23 cellular contexts compared by ENCODE assay signal in genomic region chr11:33616552-33616951, GRCh38.
DNase-seq lines count a peak whose midpoint lies in the region; ATAC-seq, FAIRE-seq and TF ChIP-seq lines count a peak whose summit lies in the region.
"Had no signal": no experiment of that assay in that cellular context is flagged by ENCODE, and none has a peak within 500 bp of the region (broad histone marks: within the 10 kb centered on the region; RNA-seq: fewer than 3 reads in every experiment).

No MANE protein-coding gene starts in this region.

- peaks cover 23% of the 10 kb centered on the region for H3K4me1 Mint-ChIP-seq in astrocyte (ENCODE audit: low read depth, unreplicated experiment)
- H3K4me1 Mint-ChIP-seq: B cell had no signal

- H3K4me2 ChIP-seq in GM23248 (ENCODE audit: unreplicated experiment) (peak overlapping the region; percentile 2), astrocyte (ENCODE audit: low read length) (no peak overlapping the region)

- no peak overlapping the region for H3K4me3 Mint-ChIP-seq in astrocyte (ENCODE audit: unreplicated experiment)
- H3K4me3 Mint-ChIP-seq: B cell; CD8-positive, alpha-beta T cell had no signal

- H3K9me2 ChIP-seq in GM23248 (ENCODE audit: insufficient read depth): no peaks in the 10 kb centered on the region

- H3K9me3 ChIP-seq in GM23248 (ENCODE audit: low read depth): no peaks in the 10 kb centered on the region
- no peaks in the 10 kb centered on the region for H3K9me3 ChIP-seq in astrocyte (ENCODE audit: insufficient read depth, low read depth, low read length)
- H3K9me3 ChIP-seq: Caco-2 had no signal

- no peak overlapping the region for H3K9ac ChIP-seq in GM23248
- H3K9ac ChIP-seq in astrocyte (ENCODE audit: low read length): no peak overlapping the region

- H4K20me1 ChIP-seq in GM23248 (ENCODE audit: insufficient read depth): no peaks in the 10 kb centered on the region
- no peaks in the 10 kb centered on the region for H4K20me1 ChIP-seq in astrocyte (ENCODE audit: insufficient read depth, low read length)

- H3K4me3 ChIP-seq in GM23248: no peak overlapping the region
- H3K4me3 ChIP-seq in astrocyte (ENCODE audit: insufficient read depth, low read depth, low read length): no peak overlapping the region
- H3K4me3 ChIP-seq in epithelial cell of esophagus (ENCODE audit: low read length): no peak overlapping the region

- no peak for FAIRE-seq in astrocyte (lab: Jason Lieb, UNC)
- FAIRE-seq: GM12892 had no signal

- H3K4me1 ChIP-seq in GM23248 (ENCODE audit: insufficient read depth) (peaks cover 40% of the 10 kb centered on the region), astrocyte (ENCODE audit: insufficient read depth, low read length) (peaks cover 24% of the 10 kb centered on the region)
- H3K4me1 ChIP-seq: Caco-2 had no signal

- WGBS in GM23248 (ENCODE audit: low coverage in 1 of 2, low lambda C conversion rate in 2 of 2, missing lambda C conversion rate in 2 of 2), 2 experiments: 95 to 97% methylated on average over 5 of the region's 5 CpGs

- TF ChIP-seq CTCF in astrocyte (IDR thresholded peaks at IDR 0.05; ENCODE audit: insufficient read depth, low read depth, low read length): no peak
- TF ChIP-seq CTCF in epithelial cell of esophagus (IDR thresholded peaks at IDR 0.05; ENCODE audit: insufficient read depth, low read depth, low read length, missing control alignments): no peak
- no peak for TF ChIP-seq CTCF in GM13977 (IDR thresholded peaks at IDR 0.05; ENCODE audit: extremely low read depth, insufficient read depth, missing control alignments)

- H3K9me3 Mint-ChIP-seq in astrocyte (ENCODE audit: unreplicated experiment): peaks cover 2% of the 10 kb centered on the region
- H3K9me3 Mint-ChIP-seq: CD8-positive, alpha-beta T cell had no signal

- H3K27ac ChIP-seq in GM23248 (peak overlapping the region; percentile 39), astrocyte (ENCODE audit: low read depth, low read length) (peak overlapping the region; percentile 11)
- H3K27ac ChIP-seq: C4-2B, RWPE1 had no signal

- H3K36me3 Mint-ChIP-seq in astrocyte (ENCODE audit: low read depth, unreplicated experiment): no peaks in the 10 kb centered on the region
- H3K36me3 Mint-ChIP-seq: CD8-positive, alpha-beta T cell had no signal

- H3K27ac Mint-ChIP-seq in astrocyte (ENCODE audit: unreplicated experiment): no peak overlapping the region
- H3K27ac Mint-ChIP-seq: B cell; CD8-positive, alpha-beta T cell had no signal

- H2AFZ ChIP-seq in GM23248 (no peak overlapping the region), astrocyte (ENCODE audit: low read depth, low read length) (no peak overlapping the region)

- in situ Hi-C loops in GM23248 (cut with MboI) (no loop called here), GM13977 (cut with MboI; ENCODE audit: low pct_unique_long_range_greater_than_20kb, low sequenced_read_pairs, unreplicated experiment) (no loop called here)

- H3K79me2 ChIP-seq in GM23248 (ENCODE audit: insufficient read depth): no peaks in the 10 kb centered on the region
- H3K79me2 ChIP-seq in astrocyte (ENCODE audit: insufficient read depth, low read length): no peaks in the 10 kb centered on the region

- peaks cover 52% of the 10 kb centered on the region for H3F3A ChIP-seq in GM23248 (ENCODE audit: insufficient read depth)

- DNase-seq in GM23248 (peak; percentile 75), astrocyte (ENCODE audit: low read depth) (peak; percentile 51), epithelial cell of esophagus (ENCODE audit: low read depth) (peak; percentile 69), stromal cell of bone marrow (ENCODE audit: low read depth) (peak; percentile 31), GM13977 (ENCODE audit: low spot score) (no peak)
- no peak for DNase-seq in activated CD4-positive, CD25-positive, alpha-beta regulatory T cell treated with anti-CD3 and anti-CD28 coated beads, Interleukin-2, amount 50 U/mL, for 72 hours
- DNase-seq: Caco-2; CD8-positive, alpha-beta T cell; EL; GDM1; H7; KG1; MM.1S; NCI-H2029; NCI-H446 treated with DMSO at 0.1 percent for 48 hours; NCI-H69; SHP77 had no signal

- H3K27me3 ChIP-seq in GM23248 (replicated peaks; ENCODE audit: insufficient read depth) (no peaks in the 10 kb centered on the region), astrocyte (ENCODE audit: insufficient read depth, low read length) (no peaks in the 10 kb centered on the region)

- no peak for ATAC-seq in HG02759 (IDR thresholded peaks at IDR 0.05; ENCODE audit: unreplicated experiment)
- ATAC-seq: CD8-positive, alpha-beta T cell; Panc1 had no signal

- no peaks in the 10 kb centered on the region for H3K27me3 Mint-ChIP-seq in astrocyte (ENCODE audit: low read depth, unreplicated experiment)

- H3K36me3 ChIP-seq in GM23248 (ENCODE audit: low read depth) (no peaks in the 10 kb centered on the region), astrocyte (ENCODE audit: insufficient read depth, low read length) (no peaks in the 10 kb centered on the region)

Comparison
In these comparisons a context has a peak if more than half of its experiments do, and no peak if none do; other contexts are left out.
1. DNase-seq: peak in GM23248 (single experiment), astrocyte (single experiment), epithelial cell of esophagus (single experiment) and stromal cell of bone marrow (single experiment); none in GM13977 (single experiment) and activated CD4-positive, CD25-positive, alpha-beta regulatory T cell treated with anti-CD3 and anti-CD28 coated beads, Interleukin-2, amount 50 U/mL, for 72 hours (single experiment).